ENCODE assay signal across 9 cellular contexts in the genomic region with DNA sequence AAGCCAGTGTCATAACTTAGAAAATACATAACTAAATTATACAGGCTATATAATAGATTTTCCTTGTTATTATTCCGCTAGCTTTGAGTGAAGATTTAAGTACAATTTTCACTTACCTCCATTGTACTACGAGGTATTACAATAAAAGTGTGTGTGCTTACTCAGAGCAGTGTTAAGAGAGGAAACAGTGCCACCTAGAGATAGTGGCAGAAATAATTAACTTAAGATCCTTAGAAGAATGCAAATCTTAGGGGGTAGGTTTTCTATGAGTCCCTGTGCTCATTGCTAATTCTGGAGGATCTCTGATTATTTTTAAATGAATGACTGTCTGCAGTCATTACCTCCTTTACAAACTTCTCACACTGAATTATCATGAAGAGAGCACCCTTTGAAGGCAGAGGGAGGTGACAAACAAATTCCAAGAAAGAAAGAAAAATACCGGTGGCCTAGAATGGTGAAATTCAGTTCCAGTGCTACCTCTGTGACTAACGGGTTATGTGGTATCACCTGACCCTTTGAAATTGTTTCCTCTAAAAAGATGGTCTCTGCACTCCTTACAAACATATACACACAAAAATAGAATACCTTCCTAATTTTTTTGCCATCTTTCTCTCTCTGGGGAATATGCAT.
DNase-seq lines count a peak whose midpoint lies in the region; ATAC-seq, FAIRE-seq and TF ChIP-seq lines count a peak whose summit lies in the region.
"Had no signal": no experiment of that assay in that cellular context is flagged by ENCODE, and none has a peak within 500 bp of the region (broad histone marks: within the 10 kb centered on the region; RNA-seq: fewer than 3 reads in every experiment).

No MANE protein-coding gene starts in this region.

- H3K4me3 Mint-ChIP-seq in astrocyte (ENCODE audit: unreplicated experiment), result no peak overlapping the region
- H3K4me3 Mint-ChIP-seq in mesothelial cell of epicardium, result no peak overlapping the region
- H3K4me3 Mint-ChIP-seq in T-helper 2 cell treated with Interferon-gamma antibody and Interleukin-4, amounts not matched to agents 5 μg/mL and 100 μg/mL, for 36 hours, result no peak overlapping the region
- H3K4me3 Mint-ChIP-seq: IgD-negative memory B cell had no signal

- H3K27me3 Mint-ChIP-seq in astrocyte (ENCODE audit: low read depth, unreplicated experiment) (peaks cover 3% of the 10 kb centered on the region), mesothelial cell of epicardium (ENCODE audit: low read depth) (no peaks in the 10 kb centered on the region)
- no peaks in the 10 kb centered on the region for H3K27me3 Mint-ChIP-seq in T-helper 2 cell treated with Interferon-gamma antibody and Interleukin-4, amounts not matched to agents 5 μg/mL and 100 μg/mL, for 36 hours (ENCODE audit: low read depth)
- H3K27me3 Mint-ChIP-seq: IgD-negative memory B cell had no signal

- H3K4me3 ChIP-seq in astrocyte (ENCODE audit: insufficient read depth, low read depth, low read length), result no peak overlapping the region

- H3K4me1 ChIP-seq in astrocyte (ENCODE audit: insufficient read depth, low read length), result no peaks in the 10 kb centered on the region

- H3K36me3 ChIP-seq in astrocyte (ENCODE audit: insufficient read depth, low read length), result no peaks in the 10 kb centered on the region

- peak; percentile 55 for ATAC-seq in GM21390 (IDR thresholded peaks at IDR 0.05; ENCODE audit: unreplicated experiment)

- H3K4me1 Mint-ChIP-seq in astrocyte (ENCODE audit: low read depth, unreplicated experiment) (no peaks in the 10 kb centered on the region), mesothelial cell of epicardium (peaks cover 30% of the 10 kb centered on the region)
- no peaks in the 10 kb centered on the region for H3K4me1 Mint-ChIP-seq in T-helper 2 cell treated with Interferon-gamma antibody and Interleukin-4, amounts not matched to agents 5 μg/mL and 100 μg/mL, for 36 hours (ENCODE audit: low read depth)
- H3K4me1 Mint-ChIP-seq: IgD-negative memory B cell had no signal

- no peaks in the 10 kb centered on the region for H3K36me3 Mint-ChIP-seq in astrocyte (ENCODE audit: low read depth, unreplicated experiment)
- no peaks in the 10 kb centered on the region for H3K36me3 Mint-ChIP-seq in mesothelial cell of epicardium
- no peaks in the 10 kb centered on the region for H3K36me3 Mint-ChIP-seq in T-helper 2 cell treated with Interferon-gamma antibody and Interleukin-4, amounts not matched to agents 5 μg/mL and 100 μg/mL, for 36 hours (ENCODE audit: low read depth)
- H3K36me3 Mint-ChIP-seq: IgD-negative memory B cell had no signal

- peaks cover under 1% of the 10 kb centered on the region for H3K9me3 ChIP-seq in astrocyte (ENCODE audit: insufficient read depth, low read depth, low read length)

- peak; percentile 47 for DNase-seq in EL
- DNase-seq in astrocyte (ENCODE audit: low read depth), result peak; percentile 0
- no peak for DNase-seq in mesothelial cell of epicardium (ENCODE audit: low spot score in 2 of 2, unreplicated experiment in 2 of 2)
- no peak for DNase-seq in HCEC 1CT
- no peak for DNase-seq in T-helper 2 cell treated with Interferon-gamma antibody and Interleukin-4, amounts not matched to agents 5 μg/mL and 100 μg/mL, for 36 hours (ENCODE audit: low spot score)
- no peak for DNase-seq in ecto neural progenitor cell (ENCODE audit: low spot score)

- no peak overlapping the region for H2AFZ ChIP-seq in astrocyte (ENCODE audit: low read depth, low read length)

- no peak overlapping the region for H3K9ac ChIP-seq in astrocyte (ENCODE audit: low read length)

- no peaks in the 10 kb centered on the region for H4K20me1 ChIP-seq in astrocyte (ENCODE audit: insufficient read depth, low read length)

- H3K9me3 Mint-ChIP-seq in astrocyte (ENCODE audit: unreplicated experiment) (no peaks in the 10 kb centered on the region), mesothelial cell of epicardium (no peaks in the 10 kb centered on the region)
- H3K9me3 Mint-ChIP-seq in T-helper 2 cell treated with Interferon-gamma antibody and Interleukin-4, amounts not matched to agents 5 μg/mL and 100 μg/mL, for 36 hours, result no peaks in the 10 kb centered on the region
- H3K9me3 Mint-ChIP-seq: IgD-negative memory B cell had no signal

- H3K27ac Mint-ChIP-seq in astrocyte (ENCODE audit: unreplicated experiment) (no peak overlapping the region), mesothelial cell of epicardium (no peak overlapping the region)
- no peak overlapping the region for H3K27ac Mint-ChIP-seq in T-helper 2 cell treated with Interferon-gamma antibody and Interleukin-4, amounts not matched to agents 5 μg/mL and 100 μg/mL, for 36 hours
- H3K27ac Mint-ChIP-seq: IgD-negative memory B cell had no signal

- no peak for FAIRE-seq in astrocyte (lab: Jason Lieb, UNC)

- no peaks in the 10 kb centered on the region for H3K79me2 ChIP-seq in astrocyte (ENCODE audit: insufficient read depth, low read length)

- no peak overlapping the region for H3K27ac ChIP-seq in astrocyte (ENCODE audit: low read depth, low read length)

- TF ChIP-seq CTCF in LNCAP (IDR thresholded peaks at IDR 0.05) (peak; percentile 70), astrocyte (IDR thresholded peaks at IDR 0.05; ENCODE audit: insufficient read depth, low read depth, low read length) (peak; percentile 11), mesothelial cell of epicardium (IDR thresholded peaks at IDR 0.05; ENCODE audit: unreplicated experiment) (peak; percentile 31)

- no peak overlapping the region for H3K4me2 ChIP-seq in astrocyte (ENCODE audit: low read length)

- H3K27me3 ChIP-seq in astrocyte (ENCODE audit: insufficient read depth, low read length), result no peaks in the 10 kb centered on the region

Comparison
In these comparisons a context has a peak if more than half of its experiments do, and no peak if none do; other contexts are left out.
1. DNase-seq: peak in EL (single experiment) and astrocyte (single experiment); none in mesothelial cell of epicardium (0 of 2), HCEC 1CT (single experiment), T-helper 2 cell treated with Interferon-gamma antibody and Interleukin-4, amounts not matched to agents 5 μg/mL and 100 μg/mL, for 36 hours (single experiment) and ecto neural progenitor cell (single experiment).
2. CTCF ChIP-seq: peak in every context shown above with its lines; median percentile 70 in LNCAP; 31 in mesothelial cell of epicardium; 11 in astrocyte.